26 cellular contexts compared by ENCODE assay signal in the genomic region with DNA sequence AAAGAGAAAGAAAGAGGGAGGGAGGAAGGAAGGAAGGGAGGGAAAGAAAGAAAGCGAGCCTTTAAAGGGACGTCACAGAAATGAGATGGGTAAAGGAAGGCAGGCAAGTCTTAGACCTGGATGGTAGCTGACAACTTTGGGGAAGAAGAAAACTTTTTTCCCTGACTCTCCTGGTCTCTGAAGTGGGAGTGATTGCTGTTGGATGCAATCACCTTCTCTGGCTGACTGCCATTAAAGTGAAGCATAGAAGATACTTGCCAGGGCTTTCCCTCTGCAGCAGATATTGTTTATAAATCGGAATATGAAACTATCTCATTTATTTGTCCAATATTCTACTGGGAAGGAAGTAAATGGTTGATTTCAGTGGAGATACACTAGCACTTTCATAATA. TPM values are rescaled to one million over a fixed set of nuclear protein-coding genes. Genes with fewer than 3 reads are reported as not detected.
A peak's percentile ranks its signal among the peaks of the same experiment; 100 is the strongest.
DNase-seq lines count a peak whose midpoint lies in the region; ATAC-seq and TF ChIP-seq lines count a peak whose summit lies in the region.
"Had no signal": no experiment of that assay in that cellular context is flagged by ENCODE, and none has a peak within 500 bp of the region (broad histone marks: within the 10 kb centered on the region; RNA-seq: fewer than 3 reads in every experiment).

No MANE protein-coding gene starts in this region.

- peaks cover 6% of the 10 kb centered on the region for H3K9me3 Mint-ChIP-seq in MCF 10A (ENCODE audit: unreplicated experiment)
- no peaks in the 10 kb centered on the region for H3K9me3 Mint-ChIP-seq in central memory CD8-positive, alpha-beta T cell
- H3K9me3 Mint-ChIP-seq in stimulated activated effector memory CD8-positive, alpha-beta T cell treated with anti-CD3 and anti-CD28 coated beads, Interleukin-12 subunit alpha, Interleukin-12 subunit beta, amount 100 ng/mL, for 72 hours: no peaks in the 10 kb centered on the region
- H3K9me3 Mint-ChIP-seq: CD4-positive, alpha-beta T cell had no signal

- dilution Hi-C loops in mammary epithelial cell (cut with HindIII; ENCODE audit: low sequenced_read_pairs): no loop called here

- H3K4me1 ChIP-seq in mammary epithelial cell (ENCODE audit: insufficient read depth, low read length): no peaks in the 10 kb centered on the region
- H3K4me1 ChIP-seq: BLaER1, SJSA1 had no signal

- no peaks in the 10 kb centered on the region for H3K79me2 ChIP-seq in mammary epithelial cell (ENCODE audit: insufficient read depth, low read length)

- DNase-seq in DMS 273 (lab: John Stamatoyannopoulos, UW; ENCODE audit: unreplicated experiment) (peak; percentile 7), DMS 273 treated with DMSO at 0.1 percent for 48 hours (lab: John Stamatoyannopoulos, UW) (no peak), MCF 10A (ENCODE audit: unreplicated experiment) (peak; percentile 32), mammary epithelial cell (no peak), NCI-H2171 treated with DMSO at 0.1 percent for 48 hours (lab: John Stamatoyannopoulos, UW) (no peak)
- no peak for DNase-seq in central memory CD8-positive, alpha-beta T cell (ENCODE audit: low spot score in 2 of 2)
- DNase-seq in stimulated activated effector memory CD8-positive, alpha-beta T cell treated with anti-CD3 and anti-CD28 coated beads, Interleukin-12 subunit alpha, Interleukin-12 subunit beta, amount 100 ng/mL, for 72 hours (ENCODE audit: low spot score in 2 of 2): no peak
- DNase-seq: ACHN; CD4-positive, alpha-beta T cell; COR-L47; DND-41; GOT3; HCEC 1CT; KG1; NCI-H1092 treated with DMSO at 0.1 percent for 48 hours; NCI-H146; NCI-H2029; NCI-H345; NCI-H524; NCI-H774; OCI-M1 had no signal

- peaks cover 5% of the 10 kb centered on the region for H3K4me1 Mint-ChIP-seq in MCF 10A (ENCODE audit: insufficient read depth, unreplicated experiment)
- peaks cover 12% of the 10 kb centered on the region for H3K4me1 Mint-ChIP-seq in central memory CD8-positive, alpha-beta T cell
- H3K4me1 Mint-ChIP-seq in stimulated activated effector memory CD8-positive, alpha-beta T cell treated with anti-CD3 and anti-CD28 coated beads, Interleukin-12 subunit alpha, Interleukin-12 subunit beta, amount 100 ng/mL, for 72 hours: peaks cover 14% of the 10 kb centered on the region

- no peak for ATAC-seq in central memory CD8-positive, alpha-beta T cell (replicated peaks; ENCODE audit: extremely low read depth, poor library complexity, severe bottlenecking)
- ATAC-seq in stimulated activated effector memory CD8-positive, alpha-beta T cell treated with anti-CD3 and anti-CD28 coated beads, Interleukin-12 subunit alpha, Interleukin-12 subunit beta, amount 100 ng/mL, for 72 hours: peak; percentile 16
- ATAC-seq in HG02678 (IDR thresholded peaks at IDR 0.05; ENCODE audit: unreplicated experiment): no peak

- H3K27me3 ChIP-seq in mammary epithelial cell (ENCODE audit: insufficient read depth, low read length): no peaks in the 10 kb centered on the region
- H3K27me3 ChIP-seq: BLaER1, SJSA1 had no signal

- intact Hi-C loops in MCF 10A (cut with micrococcal nuclease) (no loop called here), mammary epithelial cell (cut with micrococcal nuclease) (loop anchor here (2.0 kb wide), 1 partner anchor 20 kb away; no protein-coding TSS in a partner anchor)

- H3K27ac Mint-ChIP-seq in MCF 10A (ENCODE audit: low read depth, unreplicated experiment): peak overlapping the region; percentile 80
- H3K27ac Mint-ChIP-seq in central memory CD8-positive, alpha-beta T cell (ENCODE audit: low read depth): peak overlapping the region; percentile 83
- peak overlapping the region; percentile 74 for H3K27ac Mint-ChIP-seq in stimulated activated effector memory CD8-positive, alpha-beta T cell treated with anti-CD3 and anti-CD28 coated beads, Interleukin-12 subunit alpha, Interleukin-12 subunit beta, amount 100 ng/mL, for 72 hours
- H3K27ac Mint-ChIP-seq: CD4-positive, alpha-beta T cell had no signal

- in situ Hi-C loops in mammary epithelial cell (cut with MboI; ENCODE audit: low sequenced_read_pairs in 2 of 2): no loop called here

- H3K4me3 Mint-ChIP-seq in MCF 10A (ENCODE audit: unreplicated experiment): no peak overlapping the region
- peak overlapping the region; percentile 48 for H3K4me3 Mint-ChIP-seq in central memory CD8-positive, alpha-beta T cell
- peak overlapping the region; percentile 56 for H3K4me3 Mint-ChIP-seq in stimulated activated effector memory CD8-positive, alpha-beta T cell treated with anti-CD3 and anti-CD28 coated beads, Interleukin-12 subunit alpha, Interleukin-12 subunit beta, amount 100 ng/mL, for 72 hours
- H3K4me3 Mint-ChIP-seq: CD4-positive, alpha-beta T cell had no signal

- H3K36me3 ChIP-seq in mammary epithelial cell (ENCODE audit: insufficient read depth, low read length): no peaks in the 10 kb centered on the region
- H3K36me3 ChIP-seq: BLaER1, SJSA1 had no signal

- H4K20me1 ChIP-seq in mammary epithelial cell (ENCODE audit: insufficient read depth, low read length): no peaks in the 10 kb centered on the region
- H4K20me1 ChIP-seq: BLaER1 had no signal

- CTCF ChIA-PET in MCF 10A (lab: Yijun Ruan, JAX) (interaction anchor here (1.5 kb wide), 1 partner anchor 10 kb away, joined by 4 read pairs; no protein-coding TSS in a partner anchor), mammary epithelial cell (lab: Charles Lee; ENCODE audit: low non-redundant PET) (no interaction called here)

- no peaks in the 10 kb centered on the region for H3K9me3 ChIP-seq in mammary epithelial cell (replicated peaks; ENCODE audit: insufficient read depth, low read length)
- H3K9me3 ChIP-seq: BLaER1, SJSA1 had no signal

- 96% methylated on average over 3 of the region's 3 CpGs for WGBS in mammary epithelial cell (ENCODE audit: low coverage, missing lambda C conversion rate)

- BruUV-seq in MCF 10A (replicated peaks; lab: Mats Ljungman, UMichigan) (no TSS peak), mammary epithelial cell (replicated peaks; lab: Mats Ljungman, UMichigan) (no TSS peak)

- H3K9ac ChIP-seq in mammary epithelial cell (ENCODE audit: insufficient read depth, low read length): no peak overlapping the region
- H3K9ac ChIP-seq: BLaER1 had no signal

- H2AFZ ChIP-seq in mammary epithelial cell (ENCODE audit: low read depth, low read length): no peak overlapping the region

- no peak overlapping the region for H3K4me2 ChIP-seq in mammary epithelial cell (ENCODE audit: insufficient read depth, low read depth, low read length)
- H3K4me2 ChIP-seq: BLaER1 had no signal

- no peaks in the 10 kb centered on the region for H3K36me3 Mint-ChIP-seq in MCF 10A (ENCODE audit: insufficient read depth, unreplicated experiment)
- no peaks in the 10 kb centered on the region for H3K36me3 Mint-ChIP-seq in central memory CD8-positive, alpha-beta T cell (ENCODE audit: insufficient read depth)
- H3K36me3 Mint-ChIP-seq in stimulated activated effector memory CD8-positive, alpha-beta T cell treated with anti-CD3 and anti-CD28 coated beads, Interleukin-12 subunit alpha, Interleukin-12 subunit beta, amount 100 ng/mL, for 72 hours: peaks cover 7% of the 10 kb centered on the region

- H3K27ac ChIP-seq in mammary epithelial cell (ENCODE audit: insufficient read depth, low read depth, low read length): no peak overlapping the region
- H3K27ac ChIP-seq: 22Rv1, BLaER1, SJSA1 had no signal

- no peak for TF ChIP-seq CTCF in MCF 10A (IDR thresholded peaks at IDR 0.05; ENCODE audit: unreplicated experiment)
- no peak for TF ChIP-seq CTCF in mammary epithelial cell (conservative IDR thresholded peaks at IDR 0.05 in 1 of 2, IDR thresholded peaks at IDR 0.05 in 1 of 2; ENCODE audit: extremely low read depth in 1 of 2, insufficient read depth in 1 of 2, low read depth in 1 of 2, low read length in 2 of 2)

- POLR2A ChIA-PET in MCF 10A (lab: Yijun Ruan, JAX): no interaction called here

- H3K4me3 ChIP-seq in mammary epithelial cell (replicated peaks in 1 of 3; ENCODE audit: insufficient read depth in 1 of 3, low read depth in 2 of 3, low read length in 3 of 3): no peak overlapping the region
- H3K4me3 ChIP-seq: BLaER1, GM12878, SJSA1 had no signal

- no peaks in the 10 kb centered on the region for H3K27me3 Mint-ChIP-seq in MCF 10A (ENCODE audit: insufficient read depth, unreplicated experiment)
- peaks cover 19% of the 10 kb centered on the region for H3K27me3 Mint-ChIP-seq in central memory CD8-positive, alpha-beta T cell

RNA-seq across cellular contexts. Expression of a gene that starts 27.0 kb away (rescaled TPM):
- total RNA-seq in MCF 10A (2022): not detected in 2 replicates
- total RNA-seq in mammary epithelial cell: under 1 TPM in 1 of 2 donors, not detected in 1; 0.17 TPM
- polyA plus RNA-seq in mammary epithelial cell: not detected
- not detected for polyA minus RNA-seq in mammary epithelial cell
- total RNA-seq: CD4-positive, alpha-beta T cell had no signal

Comparison
In these comparisons a context has a peak if more than half of its experiments do, and no peak if none do; other contexts are left out.
1. DNase-seq: peak in DMS 273 (single experiment) and MCF 10A (single experiment); none in DMS 273 treated with DMSO at 0.1 percent for 48 hours (single experiment), mammary epithelial cell (single experiment), central memory CD8-positive, alpha-beta T cell (0 of 2), stimulated activated effector memory CD8-positive, alpha-beta T cell treated with anti-CD3 and anti-CD28 coated beads, Interleukin-12 subunit alpha, Interleukin-12 subunit beta, amount 100 ng/mL, for 72 hours (0 of 2) and NCI-H2171 treated with DMSO at 0.1 percent for 48 hours (single experiment).
2. Peak in every context shown above with its lines, with median percentiles within 50 percentile points of each other: H3K27ac Mint-ChIP-seq.